ENCODE assay signal across 9 cellular contexts in genomic region chr19:13091400-13092161, GRCh38. TPM values are rescaled to one million over a fixed set of nuclear protein-coding genes. Genes with fewer than 3 reads are reported as not detected.
A peak's percentile ranks its signal among the peaks of the same experiment; 100 is the strongest.
DNase-seq lines count a peak whose midpoint lies in the region; ATAC-seq and TF ChIP-seq lines count a peak whose summit lies in the region.
"Had no signal": no experiment of that assay in that cellular context is flagged by ENCODE, and none has a peak within 500 bp of the region (broad histone marks: within the 10 kb centered on the region; RNA-seq: fewer than 3 reads in every experiment).

No MANE protein-coding gene starts in this region.

- H3K9me3 ChIP-seq in Caco-2, result no peaks in the 10 kb centered on the region

- peaks cover 25% of the 10 kb centered on the region for H3K4me1 Mint-ChIP-seq in stimulated activated memory B cell treated with anti-CD40 and anti-IgM and Interleukin-4, amounts not matched to agents 10 μg/mL and 1 μg/mL and 100 μg/mL, for 72 hours
- peaks cover 11% of the 10 kb centered on the region for H3K4me1 Mint-ChIP-seq in Caco-2 (ENCODE audit: low read depth, unreplicated experiment)

- H3K27ac Mint-ChIP-seq in stimulated activated memory B cell treated with anti-CD40 and anti-IgM and Interleukin-4, amounts not matched to agents 10 μg/mL and 1 μg/mL and 100 μg/mL, for 72 hours, result no peak overlapping the region
- no peak overlapping the region for H3K27ac Mint-ChIP-seq in Caco-2 (ENCODE audit: unreplicated experiment)

- CTCF ChIA-PET in Caco-2 (lab: Charles Lee), result interaction anchor here (0.6 to 0.7 kb wide), 4 partner anchors 112 to 135 kb away, joined by 3 to 7 read pairs (median 4); no protein-coding TSS in a partner anchor

- H3K9me3 Mint-ChIP-seq in stimulated activated memory B cell treated with anti-CD40 and anti-IgM and Interleukin-4, amounts not matched to agents 10 μg/mL and 1 μg/mL and 100 μg/mL, for 72 hours, result no peaks in the 10 kb centered on the region
- no peaks in the 10 kb centered on the region for H3K9me3 Mint-ChIP-seq in Caco-2 (ENCODE audit: unreplicated experiment)

- POLR2A ChIA-PET in Caco-2 (lab: Charles Lee), result no interaction called here

- H3K27me3 ChIP-seq in Caco-2 (replicated peaks; ENCODE audit: control insufficient read depth, insufficient read depth, low read length), result no peaks in the 10 kb centered on the region; the same call in 1 of the 2 replicates

- WGBS in adipose tissue, 3 donors, result 48 to 68% (median 54%) methylated on average over 19 to 25 of the region's 25 CpGs

- BruUV-seq in Caco-2 (replicated peaks; lab: Mats Ljungman, UMichigan), result no TSS peak

- ATAC-seq in left cardiac atrium, result peak; percentile 60 to 73
- no peak for ATAC-seq in stimulated activated memory B cell treated with anti-CD40 and anti-IgM and Interleukin-4, amounts not matched to agents 10 μg/mL and 1 μg/mL and 100 μg/mL, for 72 hours

- H3K4me3 Mint-ChIP-seq in stimulated activated memory B cell treated with anti-CD40 and anti-IgM and Interleukin-4, amounts not matched to agents 10 μg/mL and 1 μg/mL and 100 μg/mL, for 72 hours, result no peak overlapping the region
- H3K4me3 Mint-ChIP-seq in Caco-2 (ENCODE audit: unreplicated experiment), result no peak overlapping the region

- H3K4me1 ChIP-seq in Caco-2, result no peaks in the 10 kb centered on the region

- in situ Hi-C loops in Caki2 (cut with HindIII; ENCODE audit: low pct_unique_long_range_greater_than_20kb, low sequenced_read_pairs), result no loop called here

- peak; percentile 34 for DNase-seq in Caki2 (ENCODE audit: low read depth)
- peak; percentile 68 for DNase-seq in left cardiac atrium
- DNase-seq in retina, result peak; percentile 66
- DNase-seq in Caco-2, result no peak
- no peak for DNase-seq in NCI-H345 treated with DMSO at 0.1 percent for 48 hours (lab: John Stamatoyannopoulos, UW; ENCODE audit: unreplicated experiment)
- no peak for DNase-seq in central memory CD4-positive, alpha-beta T cell

- peaks cover 8% of the 10 kb centered on the region for H3K27me3 Mint-ChIP-seq in stimulated activated memory B cell treated with anti-CD40 and anti-IgM and Interleukin-4, amounts not matched to agents 10 μg/mL and 1 μg/mL and 100 μg/mL, for 72 hours
- H3K27me3 Mint-ChIP-seq in Caco-2 (ENCODE audit: insufficient read depth, unreplicated experiment), result peaks cover 12% of the 10 kb centered on the region

- peak overlapping the region; percentile 25 for H3K27ac ChIP-seq in adipose tissue (ENCODE audit: low read depth, low read length)
- H3K27ac ChIP-seq: HL-60 had no signal

- H3K36me3 Mint-ChIP-seq in stimulated activated memory B cell treated with anti-CD40 and anti-IgM and Interleukin-4, amounts not matched to agents 10 μg/mL and 1 μg/mL and 100 μg/mL, for 72 hours, result no peaks in the 10 kb centered on the region
- no peaks in the 10 kb centered on the region for H3K36me3 Mint-ChIP-seq in Caco-2 (ENCODE audit: insufficient read depth, unreplicated experiment)

- no peak for TF ChIP-seq CTCF in Caco-2 (IDR thresholded peaks at IDR 0.05; ENCODE audit: insufficient read depth in 1 of 2, low read depth in 1 of 2, low read length in 1 of 2, severe bottlenecking in 1 of 2, unreplicated experiment in 1 of 2)

- H3K4me3 ChIP-seq in Caco-2 (ENCODE audit: low read depth, low read length), result no peak overlapping the region

- no peaks in the 10 kb centered on the region for H3K36me3 ChIP-seq in Caco-2 (ENCODE audit: control insufficient read depth, insufficient read depth, low read length)

- intact Hi-C loops in left cardiac atrium (cut with DNase I), result loop anchor here in 1 of 2 donors (2.0 to 10.0 kb wide), 2 partner anchors 113 to 173 kb away; no protein-coding TSS in a partner anchor
- intact Hi-C loops in Caco-2 (cut with micrococcal nuclease; ENCODE audit: unreplicated experiment), result loop anchor here (5.0 kb wide), 1 partner anchor 59 kb away; no protein-coding TSS in a partner anchor

RNA-seq across cellular contexts. Expression of gene LYL1, which starts 11.1 kb away (rescaled TPM):
- total RNA-seq in Caki2 (2014; rRNA removed; shearing (Covaris generic); ENCODE audit: low replicate concordance), result not detected in 2 replicates
- polyA plus RNA-seq in adipose tissue, result 10 to 100 TPM in 1 of 3 donors, 1 to 10 TPM in 2; 1.9 to 10.3 (median 7.9) TPM
- total RNA-seq in left cardiac atrium (1 to 10 TPM; 7.5 to 9.0 TPM), Caco-2 (2022) (0.35 and 0.59 TPM in 2 replicates)

RNA-seq across cellular contexts. Expression of gene TRMT1, which starts 25.0 kb away (rescaled TPM):
- 107 and 166 TPM in 2 replicates for total RNA-seq in Caki2 (2014; rRNA removed; shearing (Covaris generic); ENCODE audit: low replicate concordance)
- 10 to 100 TPM; 25.0 to 38.9 (median 36.7) TPM for polyA plus RNA-seq in adipose tissue
- 10 to 100 TPM; 18.4 to 20.9 TPM for total RNA-seq in left cardiac atrium
- 42.6 and 46.4 TPM in 2 replicates for total RNA-seq in Caco-2 (2022)

RNA-seq across cellular contexts. Expression of gene NACC1, which starts 26.5 kb away (rescaled TPM):
- 59.3 and 86.8 TPM in 2 replicates for total RNA-seq in Caki2 (2014; rRNA removed; shearing (Covaris generic); ENCODE audit: low replicate concordance)
- 10 to 100 TPM in 2 of 3 donors, 1 to 10 TPM in 1; 7.9 to 21.0 (median 16.1) TPM for polyA plus RNA-seq in adipose tissue
- total RNA-seq in left cardiac atrium (10 to 100 TPM; 34.9 to 47.8 TPM), Caco-2 (2022) (89.6 and 92.7 TPM in 2 replicates)

RNA-seq across cellular contexts. Expression of gene STX10, which starts 58.6 kb away (rescaled TPM):
- total RNA-seq in Caki2 (2014; rRNA removed; shearing (Covaris generic); ENCODE audit: low replicate concordance), result 172 and 177 TPM in 2 replicates
- 10 to 100 TPM; 34.5 to 69.2 (median 63.1) TPM for polyA plus RNA-seq in adipose tissue
- 10 to 100 TPM; 30.0 to 36.1 TPM for total RNA-seq in left cardiac atrium
- 19.3 and 26.4 TPM in 2 replicates for total RNA-seq in Caco-2 (2022)

RNA-seq across cellular contexts. Expression of gene IER2, which starts 58.6 kb away (rescaled TPM):
- 29.3 and 37.1 TPM in 2 replicates for total RNA-seq in Caki2 (2014; rRNA removed; shearing (Covaris generic); ENCODE audit: low replicate concordance)
- 100 to 1,000 TPM in 2 of 3 donors, 10 to 100 TPM in 1; 65.5 to 532 (median 190) TPM for polyA plus RNA-seq in adipose tissue
- 10 to 100 TPM; 36.9 to 61.3 TPM for total RNA-seq in left cardiac atrium
- 72.0 and 72.4 TPM in 2 replicates for total RNA-seq in Caco-2 (2022)

Comparison
In these comparisons a context has a peak if more than half of its experiments do, and no peak if none do; other contexts are left out.
1. DNase-seq: peak in Caki2 (single experiment), left cardiac atrium (single experiment) and retina (single experiment); none in Caco-2 (0 of 2), NCI-H345 treated with DMSO at 0.1 percent for 48 hours (single experiment) and central memory CD4-positive, alpha-beta T cell (single experiment).